24 cellular contexts compared by ENCODE assay signal in the genomic region with DNA sequence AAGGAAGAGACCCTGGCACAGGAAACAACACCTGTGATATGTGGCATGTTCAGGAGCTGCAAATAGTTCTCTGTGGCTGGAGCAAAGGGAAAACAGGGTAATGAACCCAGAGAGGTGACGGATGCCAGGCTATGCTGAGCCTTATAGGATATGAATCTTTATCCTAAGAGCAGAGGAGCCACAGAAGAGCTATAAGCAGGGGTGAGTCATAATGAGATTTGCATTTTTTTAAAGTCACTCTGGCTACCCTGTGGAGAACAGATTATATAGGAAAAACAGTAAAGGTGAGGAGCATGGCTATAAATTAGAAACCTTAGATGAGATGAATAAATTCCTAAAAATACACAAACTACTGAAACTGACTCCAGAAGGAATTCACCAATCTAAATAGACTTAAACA. TPM values are rescaled to one million over a fixed set of nuclear protein-coding genes. Genes with fewer than 3 reads are reported as not detected.
A peak's percentile ranks its signal among the peaks of the same experiment; 100 is the strongest.
DNase-seq lines count a peak whose midpoint lies in the region; ATAC-seq and TF ChIP-seq lines count a peak whose summit lies in the region.
"Had no signal": no experiment of that assay in that cellular context is flagged by ENCODE, and none has a peak within 500 bp of the region (broad histone marks: within the 10 kb centered on the region; RNA-seq: fewer than 3 reads in every experiment).

No MANE protein-coding gene starts in this region.

- peaks cover 8% of the 10 kb centered on the region for H3K9me3 Mint-ChIP-seq in endothelial cell (ENCODE audit: unreplicated experiment)

- H3K27me3 Mint-ChIP-seq in endothelial cell (ENCODE audit: unreplicated experiment): peaks cover 18% of the 10 kb centered on the region
- H3K27me3 Mint-ChIP-seq: CD4-positive, alpha-beta T cell had no signal

- peaks cover 5% of the 10 kb centered on the region for H3K9me3 ChIP-seq in HUES48 (ENCODE audit: control insufficient read depth, insufficient read depth, low read length)
- H3K9me3 ChIP-seq: SK-N-SH had no signal

- peak overlapping the region; percentile 26 for H3K4me3 Mint-ChIP-seq in endothelial cell (ENCODE audit: unreplicated experiment)
- H3K4me3 Mint-ChIP-seq: CD4-positive, alpha-beta T cell; H9 had no signal

- no peaks in the 10 kb centered on the region for H3K36me3 ChIP-seq in HUES48 (ENCODE audit: control insufficient read depth, insufficient read depth, low read length)
- H3K36me3 ChIP-seq: MG63 had no signal

- H3K27me3 ChIP-seq in HUES48 (ENCODE audit: control insufficient read depth, insufficient read depth, low read length): no peaks in the 10 kb centered on the region
- H3K27me3 ChIP-seq: MG63 had no signal

- H3K27ac ChIP-seq in HUES48 (ENCODE audit: low read depth, low read length): peak overlapping the region; percentile 51
- H3K27ac ChIP-seq: GM23248 had no signal

- ATAC-seq in GM21825 (IDR thresholded peaks at IDR 0.05; ENCODE audit: unreplicated experiment): no peak
- ATAC-seq: PC-3 had no signal

- peaks cover 21% of the 10 kb centered on the region for H3K4me1 Mint-ChIP-seq in endothelial cell (ENCODE audit: unreplicated experiment)

- TF ChIP-seq CTCF in endothelial cell (IDR thresholded peaks at IDR 0.05; ENCODE audit: unreplicated experiment): no peak

- peak overlapping the region; percentile 68 for H3K27ac Mint-ChIP-seq in endothelial cell (ENCODE audit: unreplicated experiment)
- H3K27ac Mint-ChIP-seq: CD4-positive, alpha-beta T cell; H9 had no signal

- H3K36me3 Mint-ChIP-seq in endothelial cell (ENCODE audit: low read depth, unreplicated experiment): peaks cover 71% of the 10 kb centered on the region

- peaks cover 7% of the 10 kb centered on the region; the same call in 1 of the 2 replicates for H3K4me1 ChIP-seq in HUES48 (ENCODE audit: control insufficient read depth, insufficient read depth, low read length)

- peak; percentile 33 for DNase-seq in NCI-H82 (lab: John Stamatoyannopoulos, UW)
- DNase-seq in NCI-H82 treated with DMSO at 0.1 percent for 48 hours (lab: John Stamatoyannopoulos, UW; ENCODE audit: unreplicated experiment): no peak
- no peak for DNase-seq in endothelial cell (ENCODE audit: low spot score)
- no peak for DNase-seq in stimulated activated CD4-positive, alpha-beta T cell treated with anti-CD3 and anti-CD28 coated beads, Interleukin-4, amount 100 ng/mL, for 24 hours
- no peak for DNase-seq in stimulated activated CD4-positive, alpha-beta T cell treated with anti-CD3 and anti-CD28 coated beads, Interleukin-2, amount 100 ng/mL, for 24 hours
- DNase-seq: 8988T; CD4-positive, alpha-beta T cell; GM23248; H9; KG1; MG63; NCI-H1092; NCI-H1417 treated with DMSO at 0.1 percent for 48 hours; NCI-H1694 treated with DMSO at 0.1 percent for 48 hours; NCI-H2081 treated with DMSO at 0.1 percent for 48 hours; NCI-H2171; NCI-H226; NCI-H510A; NCI-H69; PC-3; SK-N-SH had no signal

- H3K9ac ChIP-seq in HUES48 (ENCODE audit: low read depth, low read length): no peak overlapping the region
- H3K9ac ChIP-seq: GM23248, SK-N-SH had no signal

- no peak overlapping the region for H3K4me3 ChIP-seq in HUES48 (ENCODE audit: low read depth, low read length)
- H3K4me3 ChIP-seq: GM23248, MG63 had no signal

RNA-seq across cellular contexts. Expression of a gene that starts 12.8 kb away (rescaled TPM):
- 6.2 TPM for total RNA-seq in endothelial cell (ENCODE audit: unreplicated experiment)
- total RNA-seq: CD4-positive, alpha-beta T cell; G401; GM23248; H9; PC-3 had no signal

RNA-seq across cellular contexts. Expression of a gene that starts 24.0 kb away (rescaled TPM):
- 643 TPM for total RNA-seq in endothelial cell (ENCODE audit: unreplicated experiment)
- total RNA-seq: CD4-positive, alpha-beta T cell; G401; GM23248 had no signal

RNA-seq across cellular contexts. Expression of a gene that starts 34.0 kb away (rescaled TPM):
- 24.3 TPM for total RNA-seq in endothelial cell (ENCODE audit: unreplicated experiment)

RNA-seq across cellular contexts. Expression of a gene that starts 39.4 kb away (rescaled TPM):
- total RNA-seq in endothelial cell (ENCODE audit: unreplicated experiment): not detected
- total RNA-seq: CD4-positive, alpha-beta T cell; G401; GM23248 had no signal

RNA-seq across cellular contexts. Expression of a gene that starts 43.0 kb away (rescaled TPM):
- total RNA-seq in endothelial cell (ENCODE audit: unreplicated experiment): 88.7 TPM
